In genomic region chr3:124620600-124621063, GRCh38 we compare ENCODE assay signal across 8 cellular contexts.
A peak's percentile ranks its signal among the peaks of the same experiment; 100 is the strongest.
DNase-seq lines count a peak whose midpoint lies in the region; ATAC-seq and TF ChIP-seq lines count a peak whose summit lies in the region.

No MANE protein-coding gene starts in this region.

- peak overlapping the region; percentile 42 for H3K4ac ChIP-seq in trophoblast cell (ENCODE audit: low read depth, low read length)

- TF ChIP-seq CTCF in GM10248 (IDR thresholded peaks at IDR 0.05; ENCODE audit: control extremely low read depth, extremely low read depth, low read depth, missing control alignments) = peak; percentile 42

- H2BK5ac ChIP-seq in trophoblast cell (ENCODE audit: low read depth, low read length, poor library complexity) = no peak overlapping the region

- no CpG with 5 or more reads among the region's 6 CpGs for WGBS in trophoblast cell (ENCODE audit: extremely low coverage, insufficient coverage, insufficient read length)

- no peak overlapping the region for H4K91ac ChIP-seq in trophoblast cell (ENCODE audit: low read depth, low read length)

- POLR2A ChIA-PET in GM10248 (lab: Yijun Ruan, JAX) = no interaction called here

- no peaks in the 10 kb centered on the region for H3K36me3 ChIP-seq in trophoblast cell (ENCODE audit: control insufficient read depth in 1 of 2, insufficient read depth in 2 of 2, low read length in 2 of 2)

- H2BK12ac ChIP-seq in trophoblast cell (ENCODE audit: low read length) = peak overlapping the region; percentile 59

- H3K9me3 ChIP-seq in trophoblast cell (ENCODE audit: insufficient read depth, low read depth, low read length) = no peaks in the 10 kb centered on the region

- H3K4me3 ChIP-seq in trophoblast cell (ENCODE audit: low read depth, low read length) = no peak overlapping the region

- no peak overlapping the region for H3K4me2 ChIP-seq in trophoblast cell (ENCODE audit: low read length)

- H3K23ac ChIP-seq in trophoblast cell (ENCODE audit: low read length) = no peak overlapping the region

- peaks cover 9% of the 10 kb centered on the region in 2 experiments for H3K4me1 ChIP-seq in trophoblast cell (ENCODE audit: control insufficient read depth in 1 of 2, insufficient read depth in 2 of 2, low read length in 2 of 2)

- H3K27me3 ChIP-seq in trophoblast cell (ENCODE audit: insufficient read depth, low read length) = no peaks in the 10 kb centered on the region

- H3K14ac ChIP-seq in trophoblast cell (ENCODE audit: low read length) = no peak overlapping the region

- peak; percentile 52 for ATAC-seq in HG02870 (IDR thresholded peaks at IDR 0.05; ENCODE audit: unreplicated experiment)

- CTCF ChIA-PET in GM10248 (lab: Yijun Ruan, JAX) = interaction anchor here (0.8 to 2.6 kb wide), 9 partner anchors 9 to 70 kb away, joined by 3 to 14 read pairs (median 5); no protein-coding TSS in a partner anchor

- peak overlapping the region; percentile 76 for H4K8ac ChIP-seq in trophoblast cell (ENCODE audit: low read depth, low read length)

- H3K79me1 ChIP-seq in trophoblast cell (ENCODE audit: low read length) = peaks cover 4% of the 10 kb centered on the region

- no peak overlapping the region for H2AK5ac ChIP-seq in trophoblast cell (ENCODE audit: low read length)

- H2AFZ ChIP-seq in trophoblast cell (ENCODE audit: insufficient read depth, low read length, poor library complexity) = no peak overlapping the region

- DNase-seq in GM10248 (ENCODE audit: extremely low spot score) (peak; percentile 47), RPMI8226 (peak; percentile 67), dermis microvascular lymphatic vessel endothelial cell (ENCODE audit: low read depth in 2 of 2) (peak; percentile 35 to 74), trophoblast cell (peak; percentile 10 to 37), DMS79 treated with DMSO at 0.1 percent for 48 hours (lab: John Stamatoyannopoulos, UW) (no peak), medulla oblongata (ENCODE audit: extremely low spot score) (no peak), Ammon's horn (ENCODE audit: low spot score) (no peak)

- H3K79me2 ChIP-seq in trophoblast cell (ENCODE audit: control insufficient read depth, insufficient read depth, low read length, poor library complexity) = peaks cover 1% of the 10 kb centered on the region

- H3K18ac ChIP-seq in trophoblast cell (ENCODE audit: low read length) = peak overlapping the region; percentile 72

- H3K9ac ChIP-seq in trophoblast cell (ENCODE audit: low read length) = no peak overlapping the region

- H4K12ac ChIP-seq in trophoblast cell (ENCODE audit: low read depth, low read length) = no peak overlapping the region

- peak overlapping the region; percentile 73 for H2BK120ac ChIP-seq in trophoblast cell (ENCODE audit: insufficient read depth, low read length, poor library complexity)

- H3K27ac ChIP-seq in trophoblast cell (ENCODE audit: low read depth, low read length) = no peak overlapping the region

Comparison
In these comparisons a context has a peak if more than half of its experiments do, and no peak if none do; other contexts are left out.
1. DNase-seq: peak in GM10248 (single experiment), RPMI8226 (single experiment), dermis microvascular lymphatic vessel endothelial cell (2 of 2) and trophoblast cell (2 of 2); none in DMS79 treated with DMSO at 0.1 percent for 48 hours (single experiment), medulla oblongata (single experiment) and Ammon's horn (single experiment).